8 cellular contexts compared by ENCODE assay signal in the genomic region with DNA sequence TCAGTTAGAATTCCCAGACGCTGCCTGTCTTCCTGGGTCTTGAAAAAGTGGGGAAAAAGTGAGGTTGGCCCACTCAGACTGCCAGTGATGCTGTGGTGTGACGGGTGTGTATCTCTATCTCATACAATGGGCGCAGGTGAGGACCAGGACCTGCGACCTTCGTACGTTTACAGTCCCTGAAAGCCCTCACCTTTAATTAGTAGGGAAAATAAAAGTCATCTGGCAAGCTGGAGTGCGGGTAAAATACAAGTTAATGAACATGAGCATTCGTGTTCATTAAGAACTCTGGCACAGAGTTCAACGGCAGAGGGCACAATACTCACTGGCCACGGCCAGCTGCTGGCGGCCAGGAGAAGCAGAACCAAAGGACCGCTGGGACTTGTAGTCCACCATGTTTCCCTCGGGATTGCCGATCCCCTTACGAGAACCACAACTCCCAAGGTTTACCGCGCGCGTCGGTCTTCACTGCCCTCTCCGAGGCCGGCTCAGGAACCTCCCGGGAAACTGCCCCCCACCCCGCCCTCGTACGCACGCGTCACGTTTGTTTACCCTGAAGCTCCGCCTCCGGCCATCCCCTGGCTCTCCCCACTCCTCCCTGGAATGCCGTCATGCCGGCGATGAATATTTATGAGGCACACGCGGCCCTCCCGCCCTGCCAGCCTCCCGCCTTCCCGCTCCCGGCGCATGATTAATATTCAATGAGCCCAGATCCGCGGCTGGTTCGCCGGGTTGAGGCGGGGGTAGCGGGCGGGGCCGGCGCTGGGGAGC. TPM values are rescaled to one million over a fixed set of nuclear protein-coding genes. Genes with fewer than 3 reads are reported as not detected.
A peak's percentile ranks its signal among the peaks of the same experiment; 100 is the strongest.
DNase-seq lines count a peak whose midpoint lies in the region; ATAC-seq, FAIRE-seq and TF ChIP-seq lines count a peak whose summit lies in the region.

No MANE protein-coding gene starts in this region.

- H3K9me3 Mint-ChIP-seq in naive thymus-derived CD8-positive, alpha-beta T cell = no peaks in the 10 kb centered on the region
- no peaks in the 10 kb centered on the region for H3K9me3 Mint-ChIP-seq in stimulated activated naive B cell treated with anti-CD40 and anti-IgM and Interleukin-4, amounts not matched to agents 10 μg/mL and 1 μg/mL and 100 μg/mL, for 72 hours

- TF ChIP-seq CTCF in RWPE1 (conservative IDR thresholded peaks at IDR 0.05; ENCODE audit: low read depth) = peak; percentile 84

- H3K4me3 Mint-ChIP-seq in naive thymus-derived CD8-positive, alpha-beta T cell = peak overlapping the region; percentile 82 to 96 (median 93)
- peak overlapping the region; percentile 80 to 83 for H3K4me3 Mint-ChIP-seq in stimulated activated naive B cell treated with anti-CD40 and anti-IgM and Interleukin-4, amounts not matched to agents 10 μg/mL and 1 μg/mL and 100 μg/mL, for 72 hours

- peak overlapping the region; percentile 95 for H3K27ac ChIP-seq in RWPE1

- H3K36me3 Mint-ChIP-seq in naive thymus-derived CD8-positive, alpha-beta T cell = no peaks in the 10 kb centered on the region
- peaks cover 4 to 17% of the 10 kb centered on the region in 2 donors for H3K36me3 Mint-ChIP-seq in stimulated activated naive B cell treated with anti-CD40 and anti-IgM and Interleukin-4, amounts not matched to agents 10 μg/mL and 1 μg/mL and 100 μg/mL, for 72 hours

- DNase-seq in ELR (ENCODE audit: low read depth) (peak; percentile 100), H54 (ENCODE audit: insufficient read length, low spot score) (peak; percentile 90), LoVo (ENCODE audit: low spot score) (peak; percentile 99), RWPE1 (ENCODE audit: low spot score) (peak; percentile 99), fibroblast of peridontal ligament (ENCODE audit: extremely low read depth) (peak; percentile 100)
- DNase-seq in activated effector memory CD4-positive, alpha-beta T cell treated with Interleukin-2 at 50 U/mL for 16 hours = peak; percentile 92
- DNase-seq in naive thymus-derived CD8-positive, alpha-beta T cell = peak; percentile 81 to 98 (median 90)
- peak; percentile 96 for DNase-seq in stimulated activated naive B cell treated with anti-CD40 and anti-IgM and Interleukin-4, amounts not matched to agents 10 μg/mL and 1 μg/mL and 100 μg/mL, for 72 hours

- POLR2A ChIA-PET in RWPE1 (lab: Yijun Ruan, JAX; ENCODE audit: low non-redundant PET) = no interaction called here
- POLR2A ChIA-PET in naive thymus-derived CD8-positive, alpha-beta T cell (lab: Charles Lee) = interaction anchor here (0.5 to 4.2 kb wide), 9 partner anchors 80 to 708 kb away, joined by 3 to 31 read pairs (median 5); partner anchors contain the start of genes PIGN, RELCH, VPS4B and ZCCHC2

- peak; percentile 93 for FAIRE-seq in H54 (lab: Jason Lieb, UNC)

- peak overlapping the region; percentile 87 to 99 (median 98) for H3K27ac Mint-ChIP-seq in naive thymus-derived CD8-positive, alpha-beta T cell
- peak overlapping the region; percentile 84 for H3K27ac Mint-ChIP-seq in stimulated activated naive B cell treated with anti-CD40 and anti-IgM and Interleukin-4, amounts not matched to agents 10 μg/mL and 1 μg/mL and 100 μg/mL, for 72 hours

- CTCF ChIA-PET in RWPE1 (lab: Yijun Ruan, JAX) = interaction anchor here (0.6 to 1.3 kb wide), 10 partner anchors 12 to 631 kb away, joined by 3 to 8 read pairs (median 3); no protein-coding TSS in a partner anchor

- no peak for TF ChIP-seq POLR2A in H54 (IDR thresholded peaks at IDR 0.05; ENCODE audit: low read depth, low read length)

- no peaks in the 10 kb centered on the region for H3K27me3 Mint-ChIP-seq in naive thymus-derived CD8-positive, alpha-beta T cell
- H3K27me3 Mint-ChIP-seq in stimulated activated naive B cell treated with anti-CD40 and anti-IgM and Interleukin-4, amounts not matched to agents 10 μg/mL and 1 μg/mL and 100 μg/mL, for 72 hours = no peaks in the 10 kb centered on the region

- ATAC-seq in naive thymus-derived CD8-positive, alpha-beta T cell = peak; percentile 72 to 79
- ATAC-seq in stimulated activated naive B cell treated with anti-CD40 and anti-IgM and Interleukin-4, amounts not matched to agents 10 μg/mL and 1 μg/mL and 100 μg/mL, for 72 hours (replicated peaks) = peak; percentile 82 to 85

- peaks cover 10 to 35% (median 29%) of the 10 kb centered on the region in 4 donors for H3K4me1 Mint-ChIP-seq in naive thymus-derived CD8-positive, alpha-beta T cell
- peaks cover 14 to 25% of the 10 kb centered on the region in 2 donors for H3K4me1 Mint-ChIP-seq in stimulated activated naive B cell treated with anti-CD40 and anti-IgM and Interleukin-4, amounts not matched to agents 10 μg/mL and 1 μg/mL and 100 μg/mL, for 72 hours

RNA-seq across cellular contexts. Expression of gene PHLPP1, which starts 0.5 kb away (rescaled TPM):
- total RNA-seq in naive thymus-derived CD8-positive, alpha-beta T cell = 1 to 10 TPM; 8.0 to 9.4 TPM
- under 1 TPM; 0.17 to 0.44 (median 0.41) TPM for polyA plus RNA-seq in naive thymus-derived CD8-positive, alpha-beta T cell

Comparison
In these comparisons a context has a peak if more than half of its experiments do, and no peak if none do; other contexts are left out.
1. Peak in every context shown above with its lines: DNase-seq, ATAC-seq and H3K27ac ChIP-seq.